In the genomic region with DNA sequence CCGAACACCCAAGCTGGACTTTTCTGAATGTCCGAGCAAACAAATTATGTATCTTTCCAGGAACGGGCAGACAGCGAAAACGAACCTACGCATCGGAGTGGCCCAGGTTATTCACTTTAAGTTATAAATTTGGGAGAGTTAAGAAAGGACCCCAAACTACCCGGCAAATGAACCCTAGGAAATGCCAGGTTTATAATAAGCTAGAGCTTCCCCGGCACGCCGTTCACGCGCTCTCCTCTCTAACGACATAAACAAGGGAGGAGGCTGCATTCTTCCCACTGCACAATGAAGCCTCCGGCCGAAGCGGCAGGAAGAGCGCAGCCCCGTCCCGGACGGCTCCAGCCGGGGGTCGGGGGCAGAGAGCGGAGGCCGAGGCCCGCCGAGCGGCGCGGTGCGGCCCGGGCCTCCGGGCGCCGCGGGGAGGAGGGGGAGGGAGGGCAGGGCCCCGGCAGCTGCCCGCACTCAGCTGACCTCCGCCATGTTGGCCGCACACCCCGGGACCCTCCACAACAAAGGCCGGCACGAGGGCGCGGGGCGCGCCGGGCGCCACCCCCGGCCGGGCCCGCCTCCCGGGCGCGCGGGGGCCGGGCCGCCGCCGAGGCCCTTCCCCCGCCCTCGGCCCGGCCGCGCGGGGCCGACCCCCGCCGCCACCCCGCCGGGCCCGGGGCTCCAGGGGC, we compare ENCODE assay signal across 7 cellular contexts.
DNase-seq lines count a peak whose midpoint lies in the region; ATAC-seq lines count a peak whose summit lies in the region.

No MANE protein-coding gene starts in this region.

- H3K4me3 ChIP-seq in skin epidermis = peak overlapping the region; percentile 58 to 99 (median 80)

- H3K27ac ChIP-seq in caudate nucleus (ENCODE audit: low read depth, low read length) (peak overlapping the region; percentile 94), skin epidermis (peak overlapping the region; percentile 80 to 100 (median 100))

- peak; percentile 36 for ATAC-seq in GM21367 (IDR thresholded peaks at IDR 0.05; ENCODE audit: unreplicated experiment)
- ATAC-seq in HG03565 (IDR thresholded peaks at IDR 0.05; ENCODE audit: unreplicated experiment) = peak; percentile 29

- peak; percentile 41 for DNase-seq in GDM1 (lab: John Stamatoyannopoulos, UW)
- DNase-seq in T-helper 2 cell = peak in 4 of 5 experiments; percentile 12 to 34 (median 16)
- peak in 51 of 61 donors; percentile 5 to 74 (median 46) for DNase-seq in caudate nucleus (lab: John Stamatoyannopoulos, UW)
- peak; percentile 80 for DNase-seq in iPS-NIHi7 (ENCODE audit: extremely low spot score)

Comparison
In these comparisons a context has a peak if more than half of its experiments do, and no peak if none do; other contexts are left out.
1. Peak in every context shown above with its lines: DNase-seq, ATAC-seq, H3K4me3 ChIP-seq and H3K27ac ChIP-seq.
2. DNase-seq: peak in every context shown above with its lines; median percentile 80 in iPS-NIHi7; 46 in caudate nucleus; 41 in GDM1; 16 in T-helper 2 cell.